9 cellular contexts compared by ENCODE assay signal in genomic region chr15:79185199-79185598, GRCh38.
A peak's percentile ranks its signal among the peaks of the same experiment; 100 is the strongest.
DNase-seq lines count a peak whose midpoint lies in the region; ATAC-seq and TF ChIP-seq lines count a peak whose summit lies in the region.
"Had no signal": no experiment of that assay in that cellular context is flagged by ENCODE, and none has a peak within 500 bp of the region (broad histone marks: within the 10 kb centered on the region; RNA-seq: fewer than 3 reads in every experiment).

No MANE protein-coding gene starts in this region.

- TF ChIP-seq CTCF in activated CD8-positive, alpha-beta T cell treated with anti-CD3 and anti-CD28 coated beads for 36 hours (IDR thresholded peaks at IDR 0.05) = no peak

- H3K4me3 ChIP-seq in BLaER1 = no peak overlapping the region
- no peak overlapping the region for H3K4me3 ChIP-seq in H7 (ENCODE audit: insufficient read depth, low read depth, low read length)
- H3K4me3 ChIP-seq: upper lobe of left lung had no signal

- H3K4me1 Mint-ChIP-seq in activated CD8-positive, alpha-beta T cell treated with anti-CD3 and anti-CD28 coated beads for 36 hours (ENCODE audit: low read depth) = no peaks in the 10 kb centered on the region
- H3K4me1 Mint-ChIP-seq in memory B cell = peaks cover 8% of the 10 kb centered on the region
- no peaks in the 10 kb centered on the region for H3K4me1 Mint-ChIP-seq in activated T-helper 2 cell treated with anti-CD3 and anti-CD28 coated beads, Interferon-gamma antibody, Interleukin-2, Interleukin-4, amounts not matched to agents 10 μg/mL and 5 μg/mL and 100 μg/mL, durations not matched to agents 14 hours and 24 hours and 36 hours (ENCODE audit: low read depth)

- CTCF ChIA-PET in activated CD8-positive, alpha-beta T cell treated with anti-CD3 and anti-CD28 coated beads for 36 hours (lab: Charles Lee) = interaction anchor here (0.6 to 12.7 kb wide), 47 partner anchors 8 to 566 kb away, joined by 3 to 170 read pairs (median 4); no protein-coding TSS in a partner anchor

- peaks cover 10% of the 10 kb centered on the region for H3K4me1 ChIP-seq in BLaER1
- H3K4me1 ChIP-seq: upper lobe of left lung had no signal

- H3K27ac ChIP-seq in BLaER1 = no peak overlapping the region
- H3K27ac ChIP-seq: upper lobe of left lung had no signal

- peaks cover 5% of the 10 kb centered on the region for H3K27me3 Mint-ChIP-seq in activated CD8-positive, alpha-beta T cell treated with anti-CD3 and anti-CD28 coated beads for 36 hours
- H3K27me3 Mint-ChIP-seq in memory B cell = peaks cover 7% of the 10 kb centered on the region
- peaks cover 1% of the 10 kb centered on the region for H3K27me3 Mint-ChIP-seq in activated T-helper 2 cell treated with anti-CD3 and anti-CD28 coated beads, Interferon-gamma antibody, Interleukin-2, Interleukin-4, amounts not matched to agents 10 μg/mL and 5 μg/mL and 100 μg/mL, durations not matched to agents 14 hours and 24 hours and 36 hours (ENCODE audit: low read depth)

- H3K9me3 ChIP-seq in BLaER1 = no peaks in the 10 kb centered on the region
- H3K9me3 ChIP-seq: upper lobe of left lung had no signal

- H3K9me3 Mint-ChIP-seq in activated CD8-positive, alpha-beta T cell treated with anti-CD3 and anti-CD28 coated beads for 36 hours = no peaks in the 10 kb centered on the region
- H3K9me3 Mint-ChIP-seq in memory B cell = no peaks in the 10 kb centered on the region
- H3K9me3 Mint-ChIP-seq in activated T-helper 2 cell treated with anti-CD3 and anti-CD28 coated beads, Interferon-gamma antibody, Interleukin-2, Interleukin-4, amounts not matched to agents 10 μg/mL and 5 μg/mL and 100 μg/mL, durations not matched to agents 14 hours and 24 hours and 36 hours = no peaks in the 10 kb centered on the region

- H4K20me1 ChIP-seq in BLaER1 = no peaks in the 10 kb centered on the region

- ATAC-seq in activated CD8-positive, alpha-beta T cell treated with anti-CD3 and anti-CD28 coated beads for 36 hours = no peak
- peak; percentile 26 for ATAC-seq in memory B cell (ENCODE audit: low read depth)

- H3K27me3 ChIP-seq in BLaER1 (no peaks in the 10 kb centered on the region), H7 (ENCODE audit: control insufficient read depth, insufficient read depth, low read length) (no peaks in the 10 kb centered on the region; the same call in 1 of the 2 replicates)
- H3K27me3 ChIP-seq: upper lobe of left lung had no signal

- intact Hi-C loops in activated CD8-positive, alpha-beta T cell treated with anti-CD3 and anti-CD28 coated beads for 36 hours (cut with micrococcal nuclease) = no loop called here
- intact Hi-C loops in activated T-helper 2 cell treated with anti-CD3 and anti-CD28 coated beads, Interferon-gamma antibody, Interleukin-2, Interleukin-4, amounts not matched to agents 10 μg/mL and 5 μg/mL and 100 μg/mL, durations not matched to agents 14 hours and 24 hours and 36 hours (cut with micrococcal nuclease) = no loop called here

- POLR2A ChIA-PET in activated CD8-positive, alpha-beta T cell treated with anti-CD3 and anti-CD28 coated beads for 36 hours (lab: Charles Lee) = no interaction called here

- H3K36me3 ChIP-seq in BLaER1 (no peaks in the 10 kb centered on the region), H7 (replicated peaks; ENCODE audit: control insufficient read depth, insufficient read depth, low read length) (no peaks in the 10 kb centered on the region)
- H3K36me3 ChIP-seq: upper lobe of left lung had no signal

- no peaks in the 10 kb centered on the region for H3K36me3 Mint-ChIP-seq in activated CD8-positive, alpha-beta T cell treated with anti-CD3 and anti-CD28 coated beads for 36 hours (ENCODE audit: low read depth)
- H3K36me3 Mint-ChIP-seq in memory B cell = no peaks in the 10 kb centered on the region
- no peaks in the 10 kb centered on the region for H3K36me3 Mint-ChIP-seq in activated T-helper 2 cell treated with anti-CD3 and anti-CD28 coated beads, Interferon-gamma antibody, Interleukin-2, Interleukin-4, amounts not matched to agents 10 μg/mL and 5 μg/mL and 100 μg/mL, durations not matched to agents 14 hours and 24 hours and 36 hours (ENCODE audit: low read depth)

- no peak overlapping the region for H3K4me3 Mint-ChIP-seq in activated CD8-positive, alpha-beta T cell treated with anti-CD3 and anti-CD28 coated beads for 36 hours
- H3K4me3 Mint-ChIP-seq in memory B cell = no peak overlapping the region
- no peak overlapping the region for H3K4me3 Mint-ChIP-seq in activated T-helper 2 cell treated with anti-CD3 and anti-CD28 coated beads, Interferon-gamma antibody, Interleukin-2, Interleukin-4, amounts not matched to agents 10 μg/mL and 5 μg/mL and 100 μg/mL, durations not matched to agents 14 hours and 24 hours and 36 hours (ENCODE audit: low read depth)

- H3K27ac Mint-ChIP-seq in activated CD8-positive, alpha-beta T cell treated with anti-CD3 and anti-CD28 coated beads for 36 hours = no peak overlapping the region
- no peak overlapping the region for H3K27ac Mint-ChIP-seq in memory B cell
- H3K27ac Mint-ChIP-seq in activated T-helper 2 cell treated with anti-CD3 and anti-CD28 coated beads, Interferon-gamma antibody, Interleukin-2, Interleukin-4, amounts not matched to agents 10 μg/mL and 5 μg/mL and 100 μg/mL, durations not matched to agents 14 hours and 24 hours and 36 hours = no peak overlapping the region

- peak overlapping the region; percentile 34 for H3K4me2 ChIP-seq in BLaER1

- DNase-seq in H7 (peak; percentile 69), memory B cell (ENCODE audit: low spot score in 2 of 2) (peak in 1 of 2 donors; percentile 21), ecto neural progenitor cell (ENCODE audit: low spot score) (no peak), DMS153 treated with DMSO at 0.1 percent for 48 hours (lab: John Stamatoyannopoulos, UW; ENCODE audit: unreplicated experiment) (no peak), SK-N-DZ (ENCODE audit: low spot score) (no peak)
- DNase-seq in activated CD8-positive, alpha-beta T cell treated with anti-CD3 and anti-CD28 coated beads for 36 hours = peak; percentile 59
- no peak for DNase-seq in activated T-helper 2 cell treated with anti-CD3 and anti-CD28 coated beads, Interferon-gamma antibody, Interleukin-2, Interleukin-4, amounts not matched to agents 10 μg/mL and 5 μg/mL and 100 μg/mL, durations not matched to agents 14 hours and 24 hours and 36 hours (ENCODE audit: low spot score)
- DNase-seq: upper lobe of left lung had no signal

- no peak overlapping the region for H3K9ac ChIP-seq in BLaER1

Comparison
In these comparisons a context has a peak if more than half of its experiments do, and no peak if none do; other contexts are left out.
1. DNase-seq: peak in H7 (single experiment) and activated CD8-positive, alpha-beta T cell treated with anti-CD3 and anti-CD28 coated beads for 36 hours (single experiment); none in activated T-helper 2 cell treated with anti-CD3 and anti-CD28 coated beads, Interferon-gamma antibody, Interleukin-2, Interleukin-4, amounts not matched to agents 10 μg/mL and 5 μg/mL and 100 μg/mL, durations not matched to agents 14 hours and 24 hours and 36 hours (single experiment), ecto neural progenitor cell (single experiment), DMS153 treated with DMSO at 0.1 percent for 48 hours (single experiment) and SK-N-DZ (single experiment).